In genomic region chr12:49341777-49342065, GRCh38 we compare ENCODE assay signal across 10 cellular contexts. TPM values are rescaled to one million over a fixed set of nuclear protein-coding genes. Genes with fewer than 3 reads are reported as not detected.
A peak's percentile ranks its signal among the peaks of the same experiment; 100 is the strongest.
DNase-seq lines count a peak whose midpoint lies in the region; ATAC-seq, FAIRE-seq and TF ChIP-seq lines count a peak whose summit lies in the region.
"Had no signal": no experiment of that assay in that cellular context is flagged by ENCODE, and none has a peak within 500 bp of the region (broad histone marks: within the 10 kb centered on the region; RNA-seq: fewer than 3 reads in every experiment).

No MANE protein-coding gene starts in this region.

- H3K4me1 Mint-ChIP-seq in activated T-helper 1 cell treated with anti-CD3 and anti-CD28 coated beads, Interleukin-12 subunit alpha, Interleukin-12 subunit beta, Interleukin-2, Interleukin-4 antibody, amounts not matched to agents 30 ng/mL and 10 ng/mL and 1 ng/mL, durations not matched to agents 14 hours and 24 hours and 36 hours (ENCODE audit: low read depth), result peaks cover 32% of the 10 kb centered on the region

- H3K36me3 ChIP-seq in HCT116 (ENCODE audit: control insufficient read depth in 1 of 2, insufficient read depth in 2 of 2, low read length in 2 of 2) (no peaks in the 10 kb centered on the region), K562 (ENCODE audit: control insufficient read depth, insufficient read depth, low read length) (no peaks in the 10 kb centered on the region), mesendoderm (ENCODE audit: control insufficient read depth, insufficient read depth, low read length) (no peaks in the 10 kb centered on the region), testis (ENCODE audit: low read depth, missing control alignments) (no peaks in the 10 kb centered on the region)
- H3K36me3 ChIP-seq: gastroesophageal sphincter had no signal

- H4K8ac ChIP-seq in mesendoderm (ENCODE audit: low read depth, low read length), result no peak overlapping the region

- H3K56ac ChIP-seq in mesendoderm (ENCODE audit: low read length), result peak overlapping the region; percentile 59

- H3K27ac Mint-ChIP-seq in activated T-helper 1 cell treated with anti-CD3 and anti-CD28 coated beads, Interleukin-12 subunit alpha, Interleukin-12 subunit beta, Interleukin-2, Interleukin-4 antibody, amounts not matched to agents 30 ng/mL and 10 ng/mL and 1 ng/mL, durations not matched to agents 14 hours and 24 hours and 36 hours, result no peak overlapping the region

- no peaks in the 10 kb centered on the region for H3K9me3 ChIP-seq in HCT116 (ENCODE audit: control insufficient read depth in 1 of 2, insufficient read depth in 1 of 2, low read depth in 1 of 2, low read length in 2 of 2)
- H3K9me3 ChIP-seq in K562 (replicated peaks; ENCODE audit: control insufficient read depth, insufficient read depth, low read depth, low read length), result no peaks in the 10 kb centered on the region
- H3K9me3 ChIP-seq in testis, result no peaks in the 10 kb centered on the region
- H3K9me3 ChIP-seq: gastroesophageal sphincter had no signal

- H3K9me2 ChIP-seq in HCT116 (ENCODE audit: insufficient read depth), result no peaks in the 10 kb centered on the region

- no peak overlapping the region for H3K23ac ChIP-seq in mesendoderm (ENCODE audit: low read length)

- TF ChIP-seq RAD21 in HCT116 (IDR thresholded peaks at IDR 0.05; ENCODE audit: low read depth) (no peak), K562 (CRISPR knock-in tag; conservative IDR thresholded peaks at IDR 0.05 in 1 of 2, IDR thresholded peaks at IDR 0.05 in 1 of 2) (no peak)

- TF ChIP-seq EP300 in K562 (IDR thresholded peaks at IDR 0.05; ENCODE audit: low read length), result no peak

- no peak for FAIRE-seq in K562 (lab: Jason Lieb, UNC)

- no peak for ATAC-seq in HCT116
- ATAC-seq in K562, result no peak

- in situ Hi-C loops in K562 (cut with MboI), result no loop called here

- BruUV-seq in HCT116 (replicated peaks; lab: Mats Ljungman, UMichigan) (no TSS peak), K562 (replicated peaks; lab: Mats Ljungman, UMichigan) (no TSS peak)

- RAD21 ChIA-PET in HCT116 (lab: Charles Lee; ENCODE audit: low non-redundant PET in 1 of 2, low total read pairs in 2 of 2, uncharacterized antibody in 2 of 2, unreplicated experiment in 2 of 2), result interaction anchor here in 1 of 2 experiments (1.3 kb wide), 1 partner anchor 10 kb away, joined by 4 read pairs; no protein-coding TSS in a partner anchor

- H2BK15ac ChIP-seq in mesendoderm (replicated peaks; ENCODE audit: low read depth), result no peak overlapping the region

- intact Hi-C loops in HCT116 (cut with micrococcal nuclease) (loop anchor here (1.0 to 2.0 kb wide), 3 partner anchors 43 to 76 kb away; partner anchors contain the start of gene TUBA1C), K562 (cut with micrococcal nuclease) (loop anchor here (1.0 to 10.0 kb wide), 4 partner anchors 10 to 367 kb away; partner anchors contain the start of genes KMT2D, RHEBL1, WNT1 and WNT10B), testis (cut with DNase I; ENCODE audit: low total_unique reads) (loop anchor here (10.0 kb wide), 1 partner anchor 173 kb away; no protein-coding TSS in a partner anchor)
- intact Hi-C loops in activated T-helper 1 cell treated with anti-CD3 and anti-CD28 coated beads, Interleukin-12 subunit alpha, Interleukin-12 subunit beta, Interleukin-2, Interleukin-4 antibody, amounts not matched to agents 30 ng/mL and 10 ng/mL and 1 ng/mL, durations not matched to agents 14 hours and 24 hours and 36 hours (cut with micrococcal nuclease), result loop anchor here (1.0 to 5.0 kb wide), 7 partner anchors 18 to 359 kb away; partner anchors contain the start of genes DDN, DHH, SPATS2 and TROAP

- H2AFZ ChIP-seq in HCT116 (ENCODE audit: low read depth, low read length, poor library complexity, severe bottlenecking), result peak overlapping the region; percentile 94
- no peak overlapping the region for H2AFZ ChIP-seq in K562 (ENCODE audit: low read depth, low read length)

- no peak overlapping the region for H2BK5ac ChIP-seq in mesendoderm (ENCODE audit: low read length)

- no peaks in the 10 kb centered on the region for H3K9me3 Mint-ChIP-seq in activated T-helper 1 cell treated with anti-CD3 and anti-CD28 coated beads, Interleukin-12 subunit alpha, Interleukin-12 subunit beta, Interleukin-2, Interleukin-4 antibody, amounts not matched to agents 30 ng/mL and 10 ng/mL and 1 ng/mL, durations not matched to agents 14 hours and 24 hours and 36 hours

- no peak overlapping the region for H2AK5ac ChIP-seq in mesendoderm (ENCODE audit: low read length)

- H4K5ac ChIP-seq in mesendoderm (ENCODE audit: low read length), result no peak overlapping the region

- H3K27me3 ChIP-seq in HCT116 (ENCODE audit: insufficient read depth, low read length) (no peaks in the 10 kb centered on the region), K562 (ENCODE audit: control insufficient read depth in 2 of 2, insufficient read depth in 2 of 2, low read length in 2 of 2) (peaks cover 19 to 21% of the 10 kb centered on the region in 2 experiments; a peak in 4 of 5 replicates), mesendoderm (ENCODE audit: insufficient read depth, low read length, poor library complexity) (peaks cover 59% of the 10 kb centered on the region), testis (peaks cover 2% of the 10 kb centered on the region)

- H3K4me3 ChIP-seq in HCT116 (replicated peaks in 1 of 2; ENCODE audit: low read depth in 1 of 2, low read length in 2 of 2) (0 out of 4 replicates have a peak overlapping the region, but pooled peaks of 1 of the 2 experiments have one; percentile 47), K562 (peak overlapping the region; percentile 41; the same call in 1 of the 2 replicates), mesendoderm (ENCODE audit: low read length) (no peak overlapping the region), testis (peak overlapping the region; percentile 27 to 39)

- H3K79me2 ChIP-seq in HCT116 (ENCODE audit: insufficient read depth, low read length) (no peaks in the 10 kb centered on the region), K562 (ENCODE audit: control insufficient read depth, insufficient read depth, low read length) (no peaks in the 10 kb centered on the region), mesendoderm (ENCODE audit: control insufficient read depth, insufficient read depth, low read length) (no peaks in the 10 kb centered on the region)

- DNase-seq in HCT116 (ENCODE audit: low read depth, low spot score) (no peak), K562 (ENCODE audit: extremely low read depth in 1 of 4, low spot score in 3 of 4) (no peak), mesendoderm (no peak), testis (no peak), NCI-H2227 treated with DMSO at 0.1 percent for 48 hours (lab: John Stamatoyannopoulos, UW) (no peak), DMS53 treated with DMSO at 0.1 percent for 48 hours (lab: John Stamatoyannopoulos, UW; ENCODE audit: unreplicated experiment) (no peak)
- DNase-seq in activated T-helper 1 cell treated with anti-CD3 and anti-CD28 coated beads, Interleukin-12 subunit alpha, Interleukin-12 subunit beta, Interleukin-2, Interleukin-4 antibody, amounts not matched to agents 30 ng/mL and 10 ng/mL and 1 ng/mL, durations not matched to agents 14 hours and 24 hours and 36 hours (ENCODE audit: low spot score), result no peak
- DNase-seq: mammary epithelial cell had no signal

- H3K79me1 ChIP-seq in mesendoderm (ENCODE audit: low read length), result no peaks in the 10 kb centered on the region

- POLR2A ChIA-PET in HCT116 (lab: Charles Lee) (interaction anchor here (1.2 kb wide), 1 partner anchor 33 kb away, joined by 3 read pairs; no protein-coding TSS in a partner anchor), K562 (lab: Yijun Ruan, JAX) (interaction anchor here (0.5 to 3.1 kb wide), 8 partner anchors 10 to 355 kb away, joined by 3 to 27 read pairs (median 6); partner anchors contain the start of genes TROAP and TUBA1C)

- H3K27ac ChIP-seq in HCT116 (ENCODE audit: low read depth, low read length), result no peak overlapping the region
- no peak overlapping the region for H3K27ac ChIP-seq in K562 (ENCODE audit: extremely low read depth, low read depth, low read length)
- no peak overlapping the region for H3K27ac ChIP-seq in mesendoderm (ENCODE audit: low read depth, low read length)
- H3K27ac ChIP-seq in testis, result no peak overlapping the region

- no peak overlapping the region for H3K4ac ChIP-seq in mesendoderm (ENCODE audit: low read depth, low read length)

- no peak overlapping the region for H3K9ac ChIP-seq in HCT116 (ENCODE audit: low read length)
- H3K9ac ChIP-seq in K562 (ENCODE audit: insufficient read depth in 1 of 2, low read depth in 2 of 2, low read length in 2 of 2), result peak overlapping the region in 1 of 2 experiments; percentile 75; a peak in 1 of 4 replicates
- no peak overlapping the region for H3K9ac ChIP-seq in mesendoderm (ENCODE audit: low read length)

- H4K20me1 ChIP-seq in HCT116 (ENCODE audit: insufficient read depth), result no peaks in the 10 kb centered on the region
- peaks cover 2% of the 10 kb centered on the region; the same call in 1 of the 2 replicates for H4K20me1 ChIP-seq in K562 (replicated peaks; ENCODE audit: control insufficient read depth, insufficient read depth, low read length)

- no peaks in the 10 kb centered on the region for H3K9me1 ChIP-seq in K562 (ENCODE audit: control insufficient read depth, insufficient read depth, low read length)

- H3K4me3 Mint-ChIP-seq in activated T-helper 1 cell treated with anti-CD3 and anti-CD28 coated beads, Interleukin-12 subunit alpha, Interleukin-12 subunit beta, Interleukin-2, Interleukin-4 antibody, amounts not matched to agents 30 ng/mL and 10 ng/mL and 1 ng/mL, durations not matched to agents 14 hours and 24 hours and 36 hours, result no peak overlapping the region

- 82% methylated on average over 13 of the region's 21 CpGs for whole genome bisulfite sequencing in K562 (ENCODE audit: insufficient coverage, low coverage, missing lambda C conversion rate)
- no CpG with 5 or more reads among the region's 21 CpGs for WGBS in mesendoderm (ENCODE audit: extremely low coverage, insufficient coverage, low lambda C conversion rate)
- 31 to 37% methylated on average over 21 of the region's 21 CpGs for WGBS in testis, 2 donors

- H3K36me3 Mint-ChIP-seq in activated T-helper 1 cell treated with anti-CD3 and anti-CD28 coated beads, Interleukin-12 subunit alpha, Interleukin-12 subunit beta, Interleukin-2, Interleukin-4 antibody, amounts not matched to agents 30 ng/mL and 10 ng/mL and 1 ng/mL, durations not matched to agents 14 hours and 24 hours and 36 hours (ENCODE audit: low read depth), result no peaks in the 10 kb centered on the region

- H3K4me1 ChIP-seq in HCT116 (ENCODE audit: control insufficient read depth in 1 of 2, insufficient read depth in 2 of 2, low read length in 2 of 2) (peaks cover 26 to 66% of the 10 kb centered on the region in 2 experiments), K562 (replicated peaks in 1 of 2; ENCODE audit: control insufficient read depth in 2 of 2, insufficient read depth in 2 of 2, low read length in 2 of 2) (peaks cover 26 to 62% of the 10 kb centered on the region in 2 experiments), mesendoderm (ENCODE audit: control insufficient read depth, low read depth, low read length) (peaks cover 9% of the 10 kb centered on the region), testis (peaks cover 31% of the 10 kb centered on the region)

- H2BK120ac ChIP-seq in mesendoderm (ENCODE audit: low read depth, low read length), result no peak overlapping the region

- TF ChIP-seq CTCF in HCT116 (IDR thresholded peaks at IDR 0.05 in 2 of 3, conservative IDR thresholded peaks at IDR 0.05 in 1 of 3; ENCODE audit: borderline replicate concordance in 1 of 3, insufficient read depth in 1 of 3, low read depth in 2 of 3, low read length in 2 of 3) (no peak), K562 (IDR thresholded peaks at IDR 0.05 in 2 of 3, conservative IDR thresholded peaks at IDR 0.05 in 1 of 3; ENCODE audit: insufficient read depth in 2 of 3, low read depth in 1 of 3, low read length in 3 of 3) (no peak), testis (IDR thresholded peaks at IDR 0.05) (no peak)

- CTCF ChIA-PET in HCT116 (lab: Charles Lee) (interaction anchor here (0.6 to 3.0 kb wide), 16 partner anchors 9 to 240 kb away, joined by 3 to 45 read pairs (median 5); partner anchors contain the start of gene TROAP), K562 (lab: Yijun Ruan, JAX; ENCODE audit: low intra/inter-chr PET ratio) (interaction anchor here (0.5 to 2.9 kb wide), 8 partner anchors 9 to 278 kb away, joined by 3 to 49 read pairs (median 7); no protein-coding TSS in a partner anchor)

- peak overlapping the region; percentile 78 for H3K4me2 ChIP-seq in HCT116 (ENCODE audit: low read length)
- H3K4me2 ChIP-seq in K562 (ENCODE audit: insufficient read depth, low read length), result peak overlapping the region; percentile 75
- H3K4me2 ChIP-seq in mesendoderm (ENCODE audit: low read length), result peak overlapping the region; percentile 32

- TF ChIP-seq POLR2A in HCT116 (IDR thresholded peaks at IDR 0.05; ENCODE audit: borderline replicate concordance, extremely low read depth, insufficient read depth, insufficient read length) (no peak), K562 (conservative IDR thresholded peaks at IDR 0.05) (no peak), testis (IDR thresholded peaks at IDR 0.05) (no peak)

- H3K27me3 Mint-ChIP-seq in activated T-helper 1 cell treated with anti-CD3 and anti-CD28 coated beads, Interleukin-12 subunit alpha, Interleukin-12 subunit beta, Interleukin-2, Interleukin-4 antibody, amounts not matched to agents 30 ng/mL and 10 ng/mL and 1 ng/mL, durations not matched to agents 14 hours and 24 hours and 36 hours (ENCODE audit: insufficient read depth), result peaks cover 76% of the 10 kb centered on the region

- no peak overlapping the region for H3K18ac ChIP-seq in mesendoderm (ENCODE audit: low read length)

RNA-seq across cellular contexts. Expression of gene C1QL4, which starts 4.7 kb away (rescaled TPM):
- total RNA-seq in HCT116 (2021; ENCODE audit: unreplicated experiment), result 8.1 TPM
- 6.4 and 8.2 TPM in 2 replicates for polyA plus RNA-seq in HCT116 (2012)
- 0.77 and 1.9 TPM in 2 replicates for total RNA-seq in K562 (2011; cell fraction: chromatin; rRNA removed; ENCODE audit: low replicate concordance)
- total RNA-seq in K562 (2011; cell fraction: nucleolus; rRNA removed), result 2.7 and 2.8 TPM in 2 replicates
- 1.3 and 1.9 TPM in 2 replicates for total RNA-seq in K562 (2011; cell fraction: nucleoplasm; rRNA removed)
- total RNA-seq in K562 (2014; rRNA removed), result 2.0 and 2.1 TPM in 2 replicates
- 0.10 and 0.15 TPM in 2 replicates for total RNA-seq in K562 (2014; rRNA removed; fragmentation: Illumina TruSeq; extraction: Trizol)
- total RNA-seq in K562 (2015; rRNA removed; fragmentation: Illumina TruSeq; extraction: Trizol), result 0.14 and 0.23 TPM in 2 replicates
- total RNA-seq in K562 (2021), result 1.4 and 1.5 TPM in 2 replicates
- polyA plus RNA-seq in K562 (2011; rRNA removed), result 0.35 and 0.81 TPM in 2 replicates
- polyA plus RNA-seq in K562 (2011; cell fraction: cytosol; rRNA removed), result 0.75 and 1.8 TPM in 2 replicates
- polyA plus RNA-seq in K562 (2011; cell fraction: nucleus; rRNA removed), result 2.0 and 2.9 TPM in 2 replicates
- polyA plus RNA-seq in K562 (2012), result 0.64 and 1.00 TPM in 2 replicates
- 0.31 and 0.61 TPM in 2 replicates for polyA plus RNA-seq in K562 (2014; fragmentation: Illumina TruSeq; extraction: Trizol)
- under 1 TPM; 0.08 to 0.10 TPM for polyA plus RNA-seq in K562 (2014; fragmentation: Nextera tagmentation; extraction: Ambion mirVana)
- polyA plus RNA-seq in K562 (2014; rRNA removed), result 1.2 and 1.3 TPM in 2 replicates
- polyA minus RNA-seq in K562 (2011; rRNA and poly(A)+ RNA removed), result 0.18 TPM in 1 of 2 replicates, not detected in the other
- 0.38 and 1.0 TPM in 2 replicates for polyA minus RNA-seq in K562 (2011; cell fraction: cytosol; rRNA and poly(A)+ RNA removed)
- 0.94 and 1.00 TPM in 2 replicates for polyA minus RNA-seq in K562 (2011; cell fraction: nucleus; rRNA and poly(A)+ RNA removed)
- polyA plus RNA-seq in mesendoderm (2013, experiment 1 of 2), result 0.06 TPM
- polyA plus RNA-seq in mesendoderm (2013, experiment 2 of 2), result 0.04 TPM
- 1 to 10 TPM; 3.3 to 5.5 TPM for total RNA-seq in testis
- 2.9 TPM for polyA plus RNA-seq in testis (ENCODE audit: insufficient read depth, low read depth, low replicate concordance)
- not detected in 2 replicates for total RNA-seq in activated T-helper 1 cell treated with anti-CD3 and anti-CD28 coated beads, Interleukin-12 subunit alpha, Interleukin-12 subunit beta, Interleukin-2, Interleukin-4 antibody, amounts not matched to agents 30 ng/mL and 10 ng/mL and 1 ng/mL, durations not matched to agents 14 hours and 24 hours and 36 hours
- total RNA-seq: gastroesophageal sphincter, skeletal muscle tissue had no signal

RNA-seq across cellular contexts. Expression of gene DNAJC22, which starts 5.0 kb away (rescaled TPM):
- total RNA-seq in HCT116 (2021; ENCODE audit: unreplicated experiment) (27.7 TPM), K562 (2014; rRNA removed) (0.50 and 0.69 TPM in 2 replicates), K562 (2014; rRNA removed; fragmentation: Illumina TruSeq; extraction: Trizol) (0.47 and 0.99 TPM in 2 replicates), K562 (2015; rRNA removed; fragmentation: Illumina TruSeq; extraction: Trizol) (0.40 and 0.45 TPM in 2 replicates), K562 (2021) (0.62 and 0.69 TPM in 2 replicates), testis (1 to 10 TPM in 1 of 2 donors, under 1 TPM in 1; 0.87 to 1.1 TPM)
- polyA plus RNA-seq in HCT116 (2012), result 9.8 and 12.1 TPM in 2 replicates
- 2.1 and 4.9 TPM in 2 replicates for total RNA-seq in K562 (2011; cell fraction: chromatin; rRNA removed; ENCODE audit: low replicate concordance)
- total RNA-seq in K562 (2011; cell fraction: nucleolus; rRNA removed), result 2.0 and 2.3 TPM in 2 replicates
- total RNA-seq in K562 (2011; cell fraction: nucleoplasm; rRNA removed), result 1.7 and 2.2 TPM in 2 replicates
- polyA plus RNA-seq in K562 (2011; rRNA removed) (0.83 and 1.2 TPM in 2 replicates), K562 (2014; fragmentation: Illumina TruSeq; extraction: Trizol) (0.36 and 0.61 TPM in 2 replicates), K562 (2014; fragmentation: Nextera tagmentation; extraction: Ambion mirVana) (under 1 TPM; 0.10 to 0.15 TPM), K562 (2014; rRNA removed) (0.36 and 0.98 TPM in 2 replicates), testis (ENCODE audit: insufficient read depth, low read depth, low replicate concordance) (3.5 TPM)
- 0.80 and 0.89 TPM in 2 replicates for polyA plus RNA-seq in K562 (2011; cell fraction: cytosol; rRNA removed)
- 0.98 and 2.8 TPM in 2 replicates for polyA plus RNA-seq in K562 (2011; cell fraction: nucleus; rRNA removed)
- polyA plus RNA-seq in K562 (2012), result 0.30 and 0.51 TPM in 2 replicates
- 0.57 and 0.84 TPM in 2 replicates for polyA minus RNA-seq in K562 (2011; rRNA and poly(A)+ RNA removed)
- polyA minus RNA-seq in K562 (2011; cell fraction: cytosol; rRNA and poly(A)+ RNA removed), result 0.73 and 0.95 TPM in 2 replicates
- 0.33 and 0.67 TPM in 2 replicates for polyA minus RNA-seq in K562 (2011; cell fraction: nucleus; rRNA and poly(A)+ RNA removed)
- polyA plus RNA-seq in mesendoderm (2013, experiment 1 of 2), result 0.41 TPM
- polyA plus RNA-seq in mesendoderm (2013, experiment 2 of 2), result 0.32 TPM
- total RNA-seq in activated T-helper 1 cell treated with anti-CD3 and anti-CD28 coated beads, Interleukin-12 subunit alpha, Interleukin-12 subunit beta, Interleukin-2, Interleukin-4 antibody, amounts not matched to agents 30 ng/mL and 10 ng/mL and 1 ng/mL, durations not matched to agents 14 hours and 24 hours and 36 hours, result 0.16 TPM in 1 of 2 replicates, not detected in the other
- total RNA-seq: skeletal muscle tissue had no signal

RNA-seq across cellular contexts. Expression of gene TROAP, which starts 18.7 kb away (rescaled TPM):
- 99.1 TPM for total RNA-seq in HCT116 (2021; ENCODE audit: unreplicated experiment)
- polyA plus RNA-seq in HCT116 (2012), result 96.2 and 124 TPM in 2 replicates
- total RNA-seq in K562 (2011; cell fraction: chromatin; rRNA removed; ENCODE audit: low replicate concordance), result 116 and 289 TPM in 2 replicates
- total RNA-seq in K562 (2011; cell fraction: nucleolus; rRNA removed), result 173 and 178 TPM in 2 replicates
- 141 and 151 TPM in 2 replicates for total RNA-seq in K562 (2011; cell fraction: nucleoplasm; rRNA removed)
- 60.4 and 60.8 TPM in 2 replicates for total RNA-seq in K562 (2014; rRNA removed)
- 39.0 and 56.5 TPM in 2 replicates for total RNA-seq in K562 (2014; rRNA removed; fragmentation: Illumina TruSeq; extraction: Trizol)
- 59.2 and 59.8 TPM in 2 replicates for total RNA-seq in K562 (2015; rRNA removed; fragmentation: Illumina TruSeq; extraction: Trizol)
- 72.9 and 83.0 TPM in 2 replicates for total RNA-seq in K562 (2021)
- 46.4 and 61.0 TPM in 2 replicates for polyA plus RNA-seq in K562 (2011; rRNA removed)
- 34.7 and 45.0 TPM in 2 replicates for polyA plus RNA-seq in K562 (2011; cell fraction: cytosol; rRNA removed)
- 167 and 238 TPM in 2 replicates for polyA plus RNA-seq in K562 (2011; cell fraction: nucleus; rRNA removed)
- 67.5 and 72.2 TPM in 2 replicates for polyA plus RNA-seq in K562 (2012)
- polyA plus RNA-seq in K562 (2014; fragmentation: Illumina TruSeq; extraction: Trizol), result 171 and 183 TPM in 2 replicates
- polyA plus RNA-seq in K562 (2014; fragmentation: Nextera tagmentation; extraction: Ambion mirVana), result 10 to 100 TPM; 52.1 to 53.7 TPM
- polyA plus RNA-seq in K562 (2014; rRNA removed), result 101 and 112 TPM in 2 replicates
- 26.0 and 27.1 TPM in 2 replicates for polyA minus RNA-seq in K562 (2011; rRNA and poly(A)+ RNA removed)
- polyA minus RNA-seq in K562 (2011; cell fraction: cytosol; rRNA and poly(A)+ RNA removed), result 28.1 and 36.8 TPM in 2 replicates
- polyA minus RNA-seq in K562 (2011; cell fraction: nucleus; rRNA and poly(A)+ RNA removed), result 70.8 and 123 TPM in 2 replicates
- 57.2 TPM for polyA plus RNA-seq in mesendoderm (2013, experiment 1 of 2)
- 56.2 TPM for polyA plus RNA-seq in mesendoderm (2013, experiment 2 of 2)
- 10 to 100 TPM; 22.8 to 36.1 TPM for total RNA-seq in testis
- 61.7 TPM for polyA plus RNA-seq in testis (ENCODE audit: insufficient read depth, low read depth, low replicate concordance)
- 46.0 TPM in 2 replicates for total RNA-seq in activated T-helper 1 cell treated with anti-CD3 and anti-CD28 coated beads, Interleukin-12 subunit alpha, Interleukin-12 subunit beta, Interleukin-2, Interleukin-4 antibody, amounts not matched to agents 30 ng/mL and 10 ng/mL and 1 ng/mL, durations not matched to agents 14 hours and 24 hours and 36 hours

RNA-seq across cellular contexts. Expression of gene SPATS2, which starts 25.5 kb away (rescaled TPM):
- 74.2 TPM for total RNA-seq in HCT116 (2021; ENCODE audit: unreplicated experiment)
- 47.6 and 54.1 TPM in 2 replicates for polyA plus RNA-seq in HCT116 (2012)
- total RNA-seq in K562 (2011; cell fraction: chromatin; rRNA removed; ENCODE audit: low replicate concordance), result 49.5 and 94.9 TPM in 2 replicates
- 28.2 and 31.3 TPM in 2 replicates for total RNA-seq in K562 (2011; cell fraction: nucleolus; rRNA removed)
- 38.9 and 51.6 TPM in 2 replicates for total RNA-seq in K562 (2011; cell fraction: nucleoplasm; rRNA removed)
- 9.7 and 12.5 TPM in 2 replicates for total RNA-seq in K562 (2014; rRNA removed)
- total RNA-seq in K562 (2014; rRNA removed; fragmentation: Illumina TruSeq; extraction: Trizol), result 18.3 and 20.3 TPM in 2 replicates
- total RNA-seq in K562 (2015; rRNA removed; fragmentation: Illumina TruSeq; extraction: Trizol), result 17.8 and 17.9 TPM in 2 replicates
- total RNA-seq in K562 (2021), result 14.6 and 16.3 TPM in 2 replicates
- 30.0 and 48.2 TPM in 2 replicates for polyA plus RNA-seq in K562 (2011; rRNA removed)
- 20.0 and 25.0 TPM in 2 replicates for polyA plus RNA-seq in K562 (2011; cell fraction: cytosol; rRNA removed)
- 17.1 and 18.6 TPM in 2 replicates for polyA plus RNA-seq in K562 (2011; cell fraction: nucleus; rRNA removed)
- 14.7 and 16.8 TPM in 2 replicates for polyA plus RNA-seq in K562 (2012)
- 22.6 and 25.3 TPM in 2 replicates for polyA plus RNA-seq in K562 (2014; fragmentation: Illumina TruSeq; extraction: Trizol)
- polyA plus RNA-seq in K562 (2014; fragmentation: Nextera tagmentation; extraction: Ambion mirVana), result 1 to 10 TPM; 5.4 to 8.7 TPM
- polyA plus RNA-seq in K562 (2014; rRNA removed), result 14.9 and 17.5 TPM in 2 replicates
- polyA minus RNA-seq in K562 (2011; rRNA and poly(A)+ RNA removed), result 41.3 and 51.6 TPM in 2 replicates
- 15.9 and 27.9 TPM in 2 replicates for polyA minus RNA-seq in K562 (2011; cell fraction: cytosol; rRNA and poly(A)+ RNA removed)
- 12.3 and 24.8 TPM in 2 replicates for polyA minus RNA-seq in K562 (2011; cell fraction: nucleus; rRNA and poly(A)+ RNA removed)
- 36.3 TPM for polyA plus RNA-seq in mesendoderm (2013, experiment 1 of 2)
- 36.3 TPM for polyA plus RNA-seq in mesendoderm (2013, experiment 2 of 2)
- total RNA-seq in testis, result 10 to 100 TPM; 47.1 to 65.0 TPM
- 67.5 TPM for polyA plus RNA-seq in testis (ENCODE audit: insufficient read depth, low read depth, low replicate concordance)
- total RNA-seq in activated T-helper 1 cell treated with anti-CD3 and anti-CD28 coated beads, Interleukin-12 subunit alpha, Interleukin-12 subunit beta, Interleukin-2, Interleukin-4 antibody, amounts not matched to agents 30 ng/mL and 10 ng/mL and 1 ng/mL, durations not matched to agents 14 hours and 24 hours and 36 hours, result 11.6 and 12.0 TPM in 2 replicates

RNA-seq across cellular contexts. Expression of gene PRPH, which starts 46.8 kb away (rescaled TPM):
- total RNA-seq in HCT116 (2021; ENCODE audit: unreplicated experiment) (6.7 TPM), K562 (2014; rRNA removed) (0.27 and 1.3 TPM in 2 replicates), K562 (2014; rRNA removed; fragmentation: Illumina TruSeq; extraction: Trizol) (0.36 and 0.51 TPM in 2 replicates), K562 (2015; rRNA removed; fragmentation: Illumina TruSeq; extraction: Trizol) (0.41 TPM in 1 of 2 replicates, not detected in the other), K562 (2021) (0.81 and 1.6 TPM in 2 replicates), testis (10 to 100 TPM; 36.5 to 50.0 TPM)
- 13.6 and 17.7 TPM in 2 replicates for polyA plus RNA-seq in HCT116 (2012)
- not detected in 2 replicates for total RNA-seq in K562 (2011; cell fraction: chromatin; rRNA removed; ENCODE audit: low replicate concordance)
- 0.13 and 0.67 TPM in 2 replicates for total RNA-seq in K562 (2011; cell fraction: nucleolus; rRNA removed)
- total RNA-seq in K562 (2011; cell fraction: nucleoplasm; rRNA removed), result 0.81 TPM in 1 of 2 replicates, not detected in the other
- polyA plus RNA-seq in K562 (2011; rRNA removed) (0.71 and 1.4 TPM in 2 replicates), K562 (2014; fragmentation: Illumina TruSeq; extraction: Trizol) (0.97 and 1.3 TPM in 2 replicates), K562 (2014; fragmentation: Nextera tagmentation; extraction: Ambion mirVana) (1 to 10 TPM; 1.8 to 1.9 TPM), K562 (2014; rRNA removed) (1.3 TPM in 2 replicates), testis (ENCODE audit: insufficient read depth, low read depth, low replicate concordance) (112 TPM)
- polyA plus RNA-seq in K562 (2011; cell fraction: cytosol; rRNA removed), result 1.2 and 2.7 TPM in 2 replicates
- 0.65 and 1.4 TPM in 2 replicates for polyA plus RNA-seq in K562 (2011; cell fraction: nucleus; rRNA removed)
- 1.1 and 4.3 TPM in 2 replicates for polyA plus RNA-seq in K562 (2012)
- polyA minus RNA-seq in K562 (2011; rRNA and poly(A)+ RNA removed), result 0.84 TPM in 1 of 2 replicates, not detected in the other
- polyA minus RNA-seq in K562 (2011; cell fraction: cytosol; rRNA and poly(A)+ RNA removed), result not detected in 2 replicates
- not detected in 2 replicates for polyA minus RNA-seq in K562 (2011; cell fraction: nucleus; rRNA and poly(A)+ RNA removed)
- polyA plus RNA-seq in mesendoderm (2013, experiment 1 of 2), result 0.49 TPM
- polyA plus RNA-seq in mesendoderm (2013, experiment 2 of 2), result 0.49 TPM
- 0.20 TPM in 1 of 2 replicates, not detected in the other for total RNA-seq in activated T-helper 1 cell treated with anti-CD3 and anti-CD28 coated beads, Interleukin-12 subunit alpha, Interleukin-12 subunit beta, Interleukin-2, Interleukin-4 antibody, amounts not matched to agents 30 ng/mL and 10 ng/mL and 1 ng/mL, durations not matched to agents 14 hours and 24 hours and 36 hours
- polyA plus RNA-seq: mammary epithelial cell had no signal
